Comparison of ENCODE assay signal across 8 cellular contexts in genomic region chr9:98193336-98193944, GRCh38. TPM values are rescaled to one million over a fixed set of nuclear protein-coding genes. Genes with fewer than 3 reads are reported as not detected.
DNase-seq lines count a peak whose midpoint lies in the region; ATAC-seq and TF ChIP-seq lines count a peak whose summit lies in the region.

No MANE protein-coding gene starts in this region.

- H3K4me1 Mint-ChIP-seq in CD4-positive, alpha-beta T cell (ENCODE audit: low read depth), result peaks cover 36% of the 10 kb centered on the region

- TF ChIP-seq POLR2A in NB4 (IDR thresholded peaks at IDR 0.05; ENCODE audit: extremely low read depth, insufficient read length) (no peak), lower leg skin (IDR thresholded peaks at IDR 0.05) (no peak)

- peak overlapping the region; percentile 76 for H3K27ac Mint-ChIP-seq in CD4-positive, alpha-beta T cell

- CTCF ChIA-PET in CD4-positive, alpha-beta T cell (lab: Charles Lee), result interaction anchor here (0.7 to 1.5 kb wide), 2 partner anchors 71 to 270 kb away, joined by 3 to 7 read pairs; no protein-coding TSS in a partner anchor

- H3K9me3 Mint-ChIP-seq in CD4-positive, alpha-beta T cell, result no peaks in the 10 kb centered on the region

- H4K91ac ChIP-seq in neuronal stem cell (ENCODE audit: low read depth, low read length, poor library complexity), result no peak overlapping the region

- H3K4me3 ChIP-seq in NB4 (ENCODE audit: low read depth, low read length) (peak overlapping the region; percentile 64), endocrine pancreas (ENCODE audit: control insufficient read depth, insufficient read depth, low read length) (peak overlapping the region; percentile 32), neuronal stem cell (ENCODE audit: low read length in 2 of 2) (peak overlapping the region; percentile 45 to 81), lower leg skin (ENCODE audit: low read depth, poor library complexity, severe bottlenecking) (no peak overlapping the region)

- no peaks in the 10 kb centered on the region for H3K9me3 ChIP-seq in CD4-positive, alpha-beta T cell (ENCODE audit: control insufficient read depth, low read length)
- H3K9me3 ChIP-seq in endocrine pancreas (ENCODE audit: control insufficient read depth, low read length) (no peaks in the 10 kb centered on the region), neuronal stem cell (replicated peaks in 1 of 2; ENCODE audit: control insufficient read depth in 2 of 2, insufficient read depth in 1 of 2, low read depth in 1 of 2, low read length in 2 of 2) (peaks cover 0 to 4% of the 10 kb centered on the region in 2 donors)

- TF ChIP-seq CTCF in CD4-positive, alpha-beta T cell (IDR thresholded peaks at IDR 0.05), result no peak
- TF ChIP-seq CTCF in NB4 (IDR thresholded peaks at IDR 0.05; ENCODE audit: low read depth, low read length), result no peak
- no peak for TF ChIP-seq CTCF in lower leg skin (IDR thresholded peaks at IDR 0.05)

- peak overlapping the region; percentile 30 for H3K27ac ChIP-seq in CD4-positive, alpha-beta T cell (ENCODE audit: low read depth, low read length)
- H3K27ac ChIP-seq in neuronal stem cell (replicated peaks; ENCODE audit: low read length), result peak overlapping the region; percentile 19

- H2BK12ac ChIP-seq in neuronal stem cell (ENCODE audit: low read length), result no peak overlapping the region

- peak overlapping the region; percentile 84 for H3K4me3 Mint-ChIP-seq in CD4-positive, alpha-beta T cell

- H3K4me2 ChIP-seq in neuronal stem cell (ENCODE audit: insufficient read depth, low read length, poor library complexity, severe bottlenecking), result peak overlapping the region; percentile 98

- intact Hi-C loops in CD4-positive, alpha-beta T cell (cut with DNase I, micrococcal nuclease), result loop anchor here (5.0 kb wide), 4 partner anchors 76 to 136 kb away; partner anchors contain the start of genes NANS (in 1 of the 2) and TRIM14 (in 1 of the 2)
- intact Hi-C loops in lower leg skin (cut with DNase I; ENCODE audit: low total_unique reads), result no loop called here

- no CpG with 5 or more reads among the region's 8 CpGs for whole genome bisulfite sequencing in neuronal stem cell (ENCODE audit: extremely low coverage in 2 of 2, insufficient read length in 2 of 2, insufficient replicate concordance in 1 of 2), 2 donors
- 51 to 61% methylated on average over 8 of the region's 8 CpGs for WGBS in lower leg skin, 2 donors

- H3K9ac ChIP-seq in endocrine pancreas (ENCODE audit: control insufficient read depth, insufficient read depth, low read length) (peak overlapping the region; percentile 86), neuronal stem cell (ENCODE audit: low read depth, low read length, poor library complexity) (no peak overlapping the region)

- H3K36me3 Mint-ChIP-seq in CD4-positive, alpha-beta T cell (ENCODE audit: low read depth), result no peaks in the 10 kb centered on the region

- H3K14ac ChIP-seq in neuronal stem cell (ENCODE audit: low read length), result no peak overlapping the region

- no peak overlapping the region for H3K18ac ChIP-seq in neuronal stem cell (ENCODE audit: low read length)

- H2BK120ac ChIP-seq in neuronal stem cell (ENCODE audit: low read depth, low read length), result no peak overlapping the region

- no peak overlapping the region for H3K23ac ChIP-seq in neuronal stem cell (ENCODE audit: low read depth, low read length, poor library complexity)

- H2AK5ac ChIP-seq in neuronal stem cell (ENCODE audit: low read depth, low read length), result peak overlapping the region; percentile 44

- H2BK15ac ChIP-seq in neuronal stem cell (ENCODE audit: low read length), result no peak overlapping the region

- no peak for ATAC-seq in CD4-positive, alpha-beta T cell (ENCODE audit: poor library complexity)
- ATAC-seq in HG02885 (IDR thresholded peaks at IDR 0.05; ENCODE audit: poor library complexity, unreplicated experiment), result no peak

- H3K36me3 ChIP-seq in endocrine pancreas (ENCODE audit: control insufficient read depth, insufficient read depth, low read length) (no peaks in the 10 kb centered on the region), neuronal stem cell (replicated peaks in 1 of 2; ENCODE audit: control insufficient read depth in 2 of 2, insufficient read depth in 2 of 2, low read length in 2 of 2) (no peaks in the 10 kb centered on the region)

- H3K4ac ChIP-seq in neuronal stem cell (ENCODE audit: low read length), result no peak overlapping the region

- H3K4me1 ChIP-seq in endocrine pancreas (ENCODE audit: control insufficient read depth, insufficient read depth, low read length) (no peaks in the 10 kb centered on the region), neuronal stem cell (ENCODE audit: control insufficient read depth in 2 of 2, insufficient read depth in 1 of 2, low read depth in 1 of 2, low read length in 2 of 2) (peaks cover 0 to 6% of the 10 kb centered on the region in 2 donors)

- no peaks in the 10 kb centered on the region for H3K27me3 ChIP-seq in CD4-positive, alpha-beta T cell (ENCODE audit: control insufficient read depth, insufficient read depth, low read length)
- H3K27me3 ChIP-seq in endocrine pancreas (ENCODE audit: control insufficient read depth, insufficient read depth, low read length) (no peaks in the 10 kb centered on the region), neuronal stem cell (ENCODE audit: control insufficient read depth in 3 of 3, insufficient read depth in 3 of 3, low read depth in 1 of 3, low read length in 3 of 3) (peaks cover 0 to 77% (median 19%) of the 10 kb centered on the region in 3 experiments)

- H3K79me1 ChIP-seq in neuronal stem cell (ENCODE audit: low read depth, low read length), result peaks cover 1% of the 10 kb centered on the region

- POLR2A ChIA-PET in CD4-positive, alpha-beta T cell (lab: Charles Lee), result interaction anchor here (0.9 to 3.8 kb wide), 6 partner anchors 63 to 272 kb away, joined by 3 to 57 read pairs (median 4); partner anchors contain the start of genes TBC1D2 and TRIM14

- no peak for DNase-seq in CD4-positive, alpha-beta T cell
- DNase-seq in NB4 (ENCODE audit: low read depth) (no peak), neuronal stem cell (ENCODE audit: low spot score) (no peak), cortex of kidney (lab: John Stamatoyannopoulos, UW) (no peak), lower leg skin (ENCODE audit: low spot score in 2 of 2) (no peak), medulla oblongata (ENCODE audit: extremely low spot score) (no peak)

- H2AFZ ChIP-seq in neuronal stem cell (ENCODE audit: low read length), result peak overlapping the region; percentile 91

- no peak overlapping the region for H2BK5ac ChIP-seq in neuronal stem cell (ENCODE audit: low read length)

- no peaks in the 10 kb centered on the region for H3K27me3 Mint-ChIP-seq in CD4-positive, alpha-beta T cell

- H4K8ac ChIP-seq in neuronal stem cell (ENCODE audit: low read depth, low read length), result no peak overlapping the region

RNA-seq across cellular contexts. Expression of gene CORO2A, which starts 1.0 kb away (rescaled TPM):
- total RNA-seq in CD4-positive, alpha-beta T cell, result 1 to 10 TPM; 6.8 to 8.5 TPM
- 4.3 TPM for polyA plus RNA-seq in neuronal stem cell (2013, experiment 1 of 2)
- polyA plus RNA-seq in neuronal stem cell (2013, experiment 2 of 2), result 4.5 TPM
- total RNA-seq in lower leg skin, result 10 to 100 TPM; 20.8 to 31.4 (median 25.4) TPM
